Comparison of ENCODE assay signal across 1 cellular context in genomic region chr20:36591281-36591680, GRCh38.
TF ChIP-seq lines count a peak whose summit lies in the region.

No MANE protein-coding gene starts in this region.

TF ChIP-seq in GM23338, 12 proteins besides CTCF, POLR2A, EP300 and RAD21 (continued from another document):
- TF ChIP-seq REST (IDR thresholded peaks at IDR 0.05; ENCODE audit: unreplicated experiment): no peak
- no peak for TF ChIP-seq EZH2 (IDR thresholded peaks at IDR 0.05; ENCODE audit: low read depth, unreplicated experiment)
- TF ChIP-seq NANOG (IDR thresholded peaks at IDR 0.05; ENCODE audit: borderline replicate concordance): no peak
